9 cellular contexts compared by ENCODE assay signal in genomic region chrX:119427024-119427794, GRCh38. TPM values are rescaled to one million over a fixed set of nuclear protein-coding genes. Genes with fewer than 3 reads are reported as not detected.
DNase-seq lines count a peak whose midpoint lies in the region; ATAC-seq and TF ChIP-seq lines count a peak whose summit lies in the region.
"Had no signal": no experiment of that assay in that cellular context is flagged by ENCODE, and none has a peak within 500 bp of the region (broad histone marks: within the 10 kb centered on the region; RNA-seq: fewer than 3 reads in every experiment).

No MANE protein-coding gene starts in this region.

- H3K27ac Mint-ChIP-seq in osteocyte (ENCODE audit: unreplicated experiment) = peak overlapping the region; percentile 37

- no peaks in the 10 kb centered on the region for H3K27me3 Mint-ChIP-seq in osteocyte (ENCODE audit: unreplicated experiment)

- H3K4me3 ChIP-seq in astrocyte of the spinal cord (ENCODE audit: low read depth, low read length) = no peak overlapping the region

- H3K4me3 Mint-ChIP-seq in osteocyte (ENCODE audit: unreplicated experiment) = no peak overlapping the region

- H3K36me3 Mint-ChIP-seq in osteocyte (ENCODE audit: unreplicated experiment) = peaks cover 3% of the 10 kb centered on the region
- H3K36me3 Mint-ChIP-seq: activated naive CD4-positive, alpha-beta T cell treated with anti-CD3 and anti-CD28 coated beads, Interleukin-2, amount 50 U/mL, for 72 hours had no signal

- peak; percentile 68 for ATAC-seq in GM19035 (IDR thresholded peaks at IDR 0.05; ENCODE audit: unreplicated experiment)
- ATAC-seq in HG03280 (IDR thresholded peaks at IDR 0.05; ENCODE audit: unreplicated experiment) = peak; percentile 72
- ATAC-seq in HG03520 (IDR thresholded peaks at IDR 0.05; ENCODE audit: unreplicated experiment) = no peak

- peak; percentile 52 for DNase-seq in Ammon's horn (ENCODE audit: low spot score)
- peak; percentile 46 for DNase-seq in astrocyte of the spinal cord (ENCODE audit: low read depth, low spot score)
- DNase-seq in osteocyte (ENCODE audit: extremely low spot score, unreplicated experiment) = no peak
- DNase-seq in NCI-H2107 treated with DMSO at 0.1 percent for 48 hours (lab: John Stamatoyannopoulos, UW; ENCODE audit: unreplicated experiment) = no peak
- no peak for DNase-seq in activated effector memory CD4-positive, alpha-beta T cell treated with Interleukin-2 at 50 U/mL for 16 hours

- in situ Hi-C loops in astrocyte of the spinal cord (cut with HindIII; ENCODE audit: low sequenced_read_pairs) = no loop called here

- peaks cover 13% of the 10 kb centered on the region for H3K4me1 Mint-ChIP-seq in osteocyte (ENCODE audit: unreplicated experiment)

- TF ChIP-seq CTCF in astrocyte of the spinal cord (IDR thresholded peaks at IDR 0.05; ENCODE audit: low read depth, low read length) (no peak), osteocyte (IDR thresholded peaks at IDR 0.05) (no peak)

- no peaks in the 10 kb centered on the region for H3K9me3 Mint-ChIP-seq in osteocyte (ENCODE audit: unreplicated experiment)
- H3K9me3 Mint-ChIP-seq: activated naive CD4-positive, alpha-beta T cell treated with anti-CD3 and anti-CD28 coated beads, Interleukin-2, amount 50 U/mL, for 72 hours had no signal

RNA-seq across cellular contexts. Expression of gene SLC25A43, which starts 28.1 kb away (rescaled TPM):
- total RNA-seq in osteocyte = 10.8 and 13.9 TPM in 2 replicates

RNA-seq across cellular contexts. Expression of gene SLC25A5, which starts 41.0 kb away (rescaled TPM):
- 245 TPM in 2 replicates for total RNA-seq in osteocyte

Comparison
In these comparisons a context has a peak if more than half of its experiments do, and no peak if none do; other contexts are left out.
1. DNase-seq: peak in Ammon's horn (single experiment) and astrocyte of the spinal cord (single experiment); none in osteocyte (single experiment), NCI-H2107 treated with DMSO at 0.1 percent for 48 hours (single experiment) and activated effector memory CD4-positive, alpha-beta T cell treated with Interleukin-2 at 50 U/mL for 16 hours (single experiment).